In the genomic region with DNA sequence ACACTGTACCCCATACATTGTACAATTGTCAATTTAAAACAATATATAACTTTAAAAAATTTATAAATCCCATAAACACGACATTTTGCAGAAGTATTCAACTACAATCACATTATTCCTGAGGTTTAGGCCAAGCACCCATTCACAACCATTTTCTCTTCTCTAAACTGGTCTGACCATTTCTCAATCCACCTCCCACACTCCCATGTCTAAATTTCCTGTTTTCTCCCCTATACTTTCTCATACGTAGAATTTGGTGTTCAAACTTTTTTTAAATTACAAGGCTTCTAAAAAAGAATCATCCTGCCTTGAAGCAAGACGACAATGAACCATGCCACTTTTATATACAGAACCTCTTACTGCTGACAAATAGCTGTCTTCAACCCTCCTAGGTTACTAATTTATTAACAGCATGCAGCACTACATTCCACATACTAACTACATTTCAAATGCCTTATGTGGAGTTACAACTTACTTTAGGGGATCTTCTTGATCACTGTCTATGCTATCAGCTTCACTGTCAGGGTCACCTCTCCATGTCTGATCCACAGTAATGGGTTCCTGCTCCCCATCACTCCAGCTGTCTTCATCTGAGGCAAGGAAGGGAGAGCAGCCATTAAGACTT, we compare ENCODE assay signal across 8 cellular contexts. TPM values are rescaled to one million over a fixed set of nuclear protein-coding genes. Genes with fewer than 3 reads are reported as not detected.
DNase-seq lines count a peak whose midpoint lies in the region; TF ChIP-seq lines count a peak whose summit lies in the region.

No MANE protein-coding gene starts in this region.

- DNase-seq in CD8-positive, alpha-beta memory T cell = no peak
- DNase-seq in MG63 = no peak
- DNase-seq in neural crest cell (ENCODE audit: low read depth, low spot score) = no peak
- DNase-seq in HuH-7.5 (ENCODE audit: low spot score) = no peak
- no peak for DNase-seq in superior temporal gyrus (ENCODE audit: extremely low spot score)
- no peak for DNase-seq in NOMO-1 treated with DMSO at 0.1 percent for 48 hours (lab: John Stamatoyannopoulos, UW; ENCODE audit: unreplicated experiment)
- DNase-seq in GM13976 (ENCODE audit: low spot score) = no peak

- no peaks in the 10 kb centered on the region for H3K9me3 Mint-ChIP-seq in CD8-positive, alpha-beta memory T cell
- no peaks in the 10 kb centered on the region for H3K9me3 Mint-ChIP-seq in brain
- H3K9me3 Mint-ChIP-seq in neural crest cell = no peaks in the 10 kb centered on the region

- POLR2A ChIA-PET in CD8-positive, alpha-beta memory T cell (lab: Charles Lee) = no interaction called here

- H3K27ac ChIP-seq in CD8-positive, alpha-beta memory T cell (ENCODE audit: low read depth, low read length) = peak overlapping the region; percentile 14

- H3K4me3 ChIP-seq in CD8-positive, alpha-beta memory T cell (ENCODE audit: low read length) = peak overlapping the region; percentile 16
- H3K4me3 ChIP-seq in MG63 = peak overlapping the region; percentile 1; the same call in 1 of the 2 replicates

- peaks cover 46% of the 10 kb centered on the region for H3K4me1 ChIP-seq in CD8-positive, alpha-beta memory T cell (ENCODE audit: insufficient read depth, low read length)

- in situ Hi-C loops in GM13976 (cut with MboI; ENCODE audit: low sequenced_read_pairs, unreplicated experiment) = no loop called here

- peaks cover 21% of the 10 kb centered on the region for H3K36me3 ChIP-seq in CD8-positive, alpha-beta memory T cell (ENCODE audit: insufficient read depth, low read length)
- H3K36me3 ChIP-seq in MG63 = peaks cover 69% of the 10 kb centered on the region

- H3K4me3 Mint-ChIP-seq in CD8-positive, alpha-beta memory T cell = peak overlapping the region; percentile 68 to 99 (median 80)
- H3K4me3 Mint-ChIP-seq in brain (peak overlapping the region; percentile 88 to 99 (median 98)), neural crest cell (peak overlapping the region; percentile 88)

- no peaks in the 10 kb centered on the region for H3K27me3 Mint-ChIP-seq in CD8-positive, alpha-beta memory T cell
- H3K27me3 Mint-ChIP-seq in brain (peaks cover 13% of the 10 kb centered on the region), neural crest cell (ENCODE audit: low read depth) (peaks cover 2% of the 10 kb centered on the region)

- no peaks in the 10 kb centered on the region for H3K9me3 ChIP-seq in CD8-positive, alpha-beta memory T cell (ENCODE audit: low read length)
- no peaks in the 10 kb centered on the region for H3K9me3 ChIP-seq in MG63

- H3K27me3 ChIP-seq in CD8-positive, alpha-beta memory T cell (ENCODE audit: insufficient read depth, low read length, poor library complexity, severe bottlenecking) = no peaks in the 10 kb centered on the region
- no peaks in the 10 kb centered on the region for H3K27me3 ChIP-seq in MG63

- CTCF ChIA-PET in CD8-positive, alpha-beta memory T cell (lab: Charles Lee) = interaction anchor here (1.1 to 1.3 kb wide), 2 partner anchors 37 to 117 kb away, joined by 3 to 4 read pairs; a partner anchor contains a TSS

- peak overlapping the region in 7 of 8 donors; percentile 13 to 96 (median 70) for H3K27ac Mint-ChIP-seq in CD8-positive, alpha-beta memory T cell
- H3K27ac Mint-ChIP-seq in brain (peak overlapping the region in 4 of 5 experiments; percentile 23 to 81 (median 44)), neural crest cell (ENCODE audit: unreplicated experiment) (no peak overlapping the region)

- H3K36me3 Mint-ChIP-seq in CD8-positive, alpha-beta memory T cell = peaks cover 0 to 64% (median 14%) of the 10 kb centered on the region in 3 donors
- H3K36me3 Mint-ChIP-seq in brain (peaks cover 59% of the 10 kb centered on the region), neural crest cell (ENCODE audit: low read depth) (peaks cover 20% of the 10 kb centered on the region)

- peaks cover 59 to 72% (median 72%) of the 10 kb centered on the region in 3 donors for H3K4me1 Mint-ChIP-seq in CD8-positive, alpha-beta memory T cell
- peaks cover 60% of the 10 kb centered on the region for H3K4me1 Mint-ChIP-seq in brain
- peaks cover 44% of the 10 kb centered on the region for H3K4me1 Mint-ChIP-seq in neural crest cell

- no peak for TF ChIP-seq CTCF in brain (conservative IDR thresholded peaks at IDR 0.05)
- TF ChIP-seq CTCF in neural crest cell (conservative IDR thresholded peaks at IDR 0.05) = no peak
- TF ChIP-seq CTCF in GM13976 (IDR thresholded peaks at IDR 0.05; ENCODE audit: borderline replicate concordance, control extremely low read depth, extremely low read depth, insufficient read depth, missing control alignments) = no peak

RNA-seq across cellular contexts. Expression of a gene that starts 3.4 kb away (rescaled TPM):
- 10 to 100 TPM; 58.7 to 60.3 TPM for total RNA-seq in CD8-positive, alpha-beta memory T cell
- 34.3 TPM for polyA plus RNA-seq in CD8-positive, alpha-beta memory T cell
- 42.8 and 56.3 TPM in 2 replicates for total RNA-seq in MG63 (2014; rRNA removed; shearing (Covaris generic); ENCODE audit: low replicate concordance)
- polyA plus RNA-seq in brain (ENCODE audit: insufficient read depth, low read depth, low replicate concordance) = 19.5 TPM
- 58.9 and 60.7 TPM in 2 replicates for total RNA-seq in neural crest cell

RNA-seq across cellular contexts. Expression of a gene that starts 37.8 kb away (rescaled TPM):
- 10 to 100 TPM; 59.1 to 66.4 TPM for total RNA-seq in CD8-positive, alpha-beta memory T cell
- polyA plus RNA-seq in CD8-positive, alpha-beta memory T cell = 12.9 TPM
- total RNA-seq in MG63 (2014; rRNA removed; shearing (Covaris generic); ENCODE audit: low replicate concordance) = 9.7 and 22.2 TPM in 2 replicates
- 6.1 TPM for polyA plus RNA-seq in brain (ENCODE audit: insufficient read depth, low read depth, low replicate concordance)
- total RNA-seq in neural crest cell = 57.0 and 58.3 TPM in 2 replicates
